22 cellular contexts compared by ENCODE assay signal in genomic region chr17:55925440-55925839, GRCh38.
DNase-seq lines count a peak whose midpoint lies in the region; ATAC-seq, FAIRE-seq and TF ChIP-seq lines count a peak whose summit lies in the region.
"Had no signal": no experiment of that assay in that cellular context is flagged by ENCODE, and none has a peak within 500 bp of the region (broad histone marks: within the 10 kb centered on the region; RNA-seq: fewer than 3 reads in every experiment).

No MANE protein-coding gene starts in this region.

- H4K20me1 ChIP-seq in K562 (replicated peaks; ENCODE audit: control insufficient read depth, insufficient read depth, low read length) = no peaks in the 10 kb centered on the region
- H4K20me1 ChIP-seq: BLaER1 had no signal

- no peak for ATAC-seq in K562
- no peak for ATAC-seq in GM21423 (IDR thresholded peaks at IDR 0.05; ENCODE audit: unreplicated experiment)
- no peak for ATAC-seq in psoas muscle
- ATAC-seq: CD8-positive, alpha-beta T cell had no signal

- 7% methylated on average over 1 of the region's 1 CpG for WGBS in K562 (ENCODE audit: insufficient coverage, low coverage, missing lambda C conversion rate)
- 85 to 97% (median 96%) methylated on average over 1 of the region's 1 CpG for WGBS in psoas muscle, 3 donors

- H3K36me3 ChIP-seq in K562 (ENCODE audit: control insufficient read depth, insufficient read depth, low read length) (no peaks in the 10 kb centered on the region), psoas muscle (ENCODE audit: insufficient read depth in 1 of 2, low read depth in 1 of 2) (no peaks in the 10 kb centered on the region)
- H3K36me3 ChIP-seq: BLaER1 had no signal

- no peaks in the 10 kb centered on the region for H3K79me2 ChIP-seq in K562 (ENCODE audit: control insufficient read depth, insufficient read depth, low read length)

- H3K27ac ChIP-seq in K562 (ENCODE audit: extremely low read depth, low read depth, low read length) (no peak overlapping the region), psoas muscle (no peak overlapping the region)
- H3K27ac ChIP-seq: 22Rv1, BLaER1, C4-2B had no signal

- no peak overlapping the region for H3K9ac ChIP-seq in K562 (ENCODE audit: insufficient read depth in 1 of 2, low read depth in 2 of 2, low read length in 2 of 2)
- H3K9ac ChIP-seq: BLaER1 had no signal

- H3K9me1 ChIP-seq in K562 (ENCODE audit: control insufficient read depth, insufficient read depth, low read length) = no peaks in the 10 kb centered on the region

- DNase-seq in NCI-H2171 treated with DMSO at 0.1 percent for 48 hours (lab: John Stamatoyannopoulos, UW) (peak; percentile 5), NCI-H2171 (lab: John Stamatoyannopoulos, UW) (no peak), K562 (ENCODE audit: extremely low read depth in 1 of 4, low spot score in 3 of 4) (no peak), myocyte (ENCODE audit: low read depth) (peak; percentile 6), psoas muscle (no peak)
- no peak for DNase-seq in activated naive CD4-positive, alpha-beta T cell treated with anti-CD3 and anti-CD28 coated beads, Interleukin-2, amount 50 U/mL, for 16 hours
- DNase-seq: Caco-2; CD4-positive, CD25-positive, alpha-beta regulatory T cell; CD8-positive, alpha-beta T cell; DMS153; DMS79; GF-D8; GOT3; HCEC 1CT had no signal

- no peak overlapping the region for H3K4me2 ChIP-seq in K562 (ENCODE audit: insufficient read depth, low read length)

- FAIRE-seq in K562 (lab: Jason Lieb, UNC) = no peak
- FAIRE-seq: A204.1, GM12891, GM18507, H54 had no signal

- CTCF ChIA-PET in K562 (lab: Yijun Ruan, JAX; ENCODE audit: low intra/inter-chr PET ratio) = no interaction called here

- TF ChIP-seq CTCF in K562 (IDR thresholded peaks at IDR 0.05 in 2 of 3, conservative IDR thresholded peaks at IDR 0.05 in 1 of 3; ENCODE audit: insufficient read depth in 2 of 3, low read depth in 1 of 3, low read length in 3 of 3) (no peak), psoas muscle (IDR thresholded peaks at IDR 0.05) (no peak)

- no peak overlapping the region for H2AFZ ChIP-seq in K562 (ENCODE audit: low read depth, low read length)

- TF ChIP-seq EP300 in K562 (IDR thresholded peaks at IDR 0.05; ENCODE audit: low read length) = no peak

- H3K27me3 ChIP-seq in K562 (ENCODE audit: control insufficient read depth in 2 of 2, insufficient read depth in 2 of 2, low read length in 2 of 2) (no peaks in the 10 kb centered on the region; a peak in 1 of 5 replicates), psoas muscle (ENCODE audit: insufficient read depth in 3 of 3, low read length in 2 of 3) (peaks cover 0 to 3% (median 0%) of the 10 kb centered on the region in 3 donors)
- H3K27me3 ChIP-seq: BLaER1 had no signal

- no TSS peak for BruUV-seq in K562 (replicated peaks; lab: Mats Ljungman, UMichigan)

- POLR2A ChIA-PET in K562 (lab: Yijun Ruan, JAX) = no interaction called here

- no peak for TF ChIP-seq RAD21 in K562 (CRISPR knock-in tag; conservative IDR thresholded peaks at IDR 0.05 in 1 of 2, IDR thresholded peaks at IDR 0.05 in 1 of 2)

- no peak for TF ChIP-seq POLR2A in K562 (conservative IDR thresholded peaks at IDR 0.05)

- H3K9me3 ChIP-seq in K562 (replicated peaks; ENCODE audit: control insufficient read depth, insufficient read depth, low read depth, low read length) (no peaks in the 10 kb centered on the region), psoas muscle (peaks cover 8% of the 10 kb centered on the region)
- H3K9me3 ChIP-seq: Caco-2 had no signal

- no peaks in the 10 kb centered on the region for H3K4me1 ChIP-seq in K562 (replicated peaks in 1 of 2; ENCODE audit: control insufficient read depth in 2 of 2, insufficient read depth in 2 of 2, low read length in 2 of 2)
- H3K4me1 ChIP-seq in psoas muscle = no peaks in the 10 kb centered on the region
- H3K4me1 ChIP-seq: Caco-2 had no signal

- intact Hi-C loops in K562 (cut with micrococcal nuclease) = no loop called here
- intact Hi-C loops in psoas muscle (cut with DNase I) = no loop called here

- in situ Hi-C loops in K562 (cut with MboI) = no loop called here

- H3K4me3 ChIP-seq in K562 = no peak overlapping the region
- H3K4me3 ChIP-seq in psoas muscle = no peak overlapping the region
- H3K4me3 ChIP-seq: BLaER1 had no signal

TF ChIP-seq in K562, 482 proteins besides CTCF, POLR2A, EP300 and RAD21:
- TF ChIP-seq TFE3 (CRISPR knock-in tag; IDR thresholded peaks at IDR 0.05) (peak; percentile 61), EP400 (IDR thresholded peaks at IDR 0.05) (no peak)
TF ChIP-seq in K562: peak in this region for 1.

Comparison
In these comparisons a context has a peak if more than half of its experiments do, and no peak if none do; other contexts are left out.
1. DNase-seq: peak in NCI-H2171 treated with DMSO at 0.1 percent for 48 hours (single experiment) and myocyte (single experiment); none in NCI-H2171 (single experiment), K562 (0 of 4), activated naive CD4-positive, alpha-beta T cell treated with anti-CD3 and anti-CD28 coated beads, Interleukin-2, amount 50 U/mL, for 16 hours (single experiment) and psoas muscle (0 of 2).